2 cellular contexts compared by ENCODE assay signal in genomic region chr4:102993985-102994384, GRCh38. TPM values are rescaled to one million over a fixed set of nuclear protein-coding genes. Genes with fewer than 3 reads are reported as not detected.
"Had no signal": no experiment of that assay in that cellular context is flagged by ENCODE, and none has a peak within 500 bp of the region (broad histone marks: within the 10 kb centered on the region; RNA-seq: fewer than 3 reads in every experiment).

No MANE protein-coding gene starts in this region.

RNA-seq across cellular contexts. Expression of gene SLC9B1, which starts 25.5 kb away (rescaled TPM):
- total RNA-seq: thoracic aorta, vagina had no signal
